In genomic region chr2:225112362-225113111, GRCh38 we compare ENCODE assay signal across 9 cellular contexts.
DNase-seq lines count a peak whose midpoint lies in the region; ATAC-seq and TF ChIP-seq lines count a peak whose summit lies in the region.
"Had no signal": no experiment of that assay in that cellular context is flagged by ENCODE, and none has a peak within 500 bp of the region (broad histone marks: within the 10 kb centered on the region; RNA-seq: fewer than 3 reads in every experiment).

No MANE protein-coding gene starts in this region.

- H3K4me1 ChIP-seq in SJCRH30 (peaks cover 30% of the 10 kb centered on the region), tibial artery (peaks cover 0 to 7% (median 0%) of the 10 kb centered on the region in 4 donors)

- no peaks in the 10 kb centered on the region for H3K36me3 ChIP-seq in SJCRH30
- no peaks in the 10 kb centered on the region for H3K36me3 ChIP-seq in tibial artery

- H3K9me3 ChIP-seq in SJCRH30 (replicated peaks) = no peaks in the 10 kb centered on the region
- H3K9me3 ChIP-seq in tibial artery = no peaks in the 10 kb centered on the region

- no peak for DNase-seq in SJCRH30
- DNase-seq in superior temporal gyrus (ENCODE audit: extremely low spot score) = peak; percentile 67
- DNase-seq in tibial artery = no peak
- no peak for DNase-seq in HuH-7.5 (ENCODE audit: low spot score)
- DNase-seq: GF-D8, small intestine had no signal

- H3K4me3 ChIP-seq in SJCRH30 = no peak overlapping the region
- H3K4me3 ChIP-seq in tibial artery = no peak overlapping the region

- H3K27ac ChIP-seq in SJCRH30 = peak overlapping the region; percentile 72
- no peak overlapping the region for H3K27ac ChIP-seq in tibial artery

- no peak for TF ChIP-seq CTCF in tibial artery (IDR thresholded peaks at IDR 0.05)

- intact Hi-C loops in tibial artery (cut with DNase I; ENCODE audit: low total_unique reads) = no loop called here

- ATAC-seq in GM19351 (IDR thresholded peaks at IDR 0.05; ENCODE audit: unreplicated experiment) (peak; percentile 79), HG03039 (IDR thresholded peaks at IDR 0.05; ENCODE audit: unreplicated experiment) (peak; percentile 66), HG03520 (IDR thresholded peaks at IDR 0.05; ENCODE audit: unreplicated experiment) (no peak)

- H3K27me3 ChIP-seq in SJCRH30 (no peaks in the 10 kb centered on the region), tibial artery (no peaks in the 10 kb centered on the region)
